ENCODE assay signal across 13 cellular contexts in the genomic region with DNA sequence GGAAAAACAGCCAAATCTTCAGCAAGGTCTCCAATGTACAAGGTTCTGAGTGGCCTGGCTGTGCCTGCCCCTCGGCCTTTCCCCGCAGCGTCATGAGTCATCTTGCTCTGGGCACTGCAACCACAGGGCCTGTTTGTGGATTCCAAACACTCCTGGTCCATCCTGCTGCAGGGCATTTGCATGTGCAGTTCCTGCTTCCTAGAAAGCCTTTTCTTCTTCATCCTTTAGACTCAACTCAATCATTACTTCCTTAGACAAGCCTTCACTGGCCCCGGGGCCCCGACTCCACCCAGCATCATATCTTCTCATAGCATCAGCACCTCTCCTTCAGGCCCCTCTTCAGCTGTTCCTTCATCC.
DNase-seq lines count a peak whose midpoint lies in the region; ATAC-seq, FAIRE-seq and TF ChIP-seq lines count a peak whose summit lies in the region.
"Had no signal": no experiment of that assay in that cellular context is flagged by ENCODE, and none has a peak within 500 bp of the region (broad histone marks: within the 10 kb centered on the region; RNA-seq: fewer than 3 reads in every experiment).

No MANE protein-coding gene starts in this region.

- no peaks in the 10 kb centered on the region for H3K36me3 Mint-ChIP-seq in CD4-positive, alpha-beta memory T cell

- H3K4me1 Mint-ChIP-seq in CD4-positive, alpha-beta memory T cell: peaks cover 21 to 54% (median 32%) of the 10 kb centered on the region in 4 donors

- no peaks in the 10 kb centered on the region for H3K36me3 ChIP-seq in CD4-positive, alpha-beta memory T cell (ENCODE audit: insufficient read depth, low read length)
- H3K36me3 ChIP-seq in kidney (ENCODE audit: control insufficient read depth in 1 of 2, insufficient read depth in 2 of 2, low read length in 2 of 2) (no peaks in the 10 kb centered on the region), spleen (no peaks in the 10 kb centered on the region)

- intact Hi-C loops in CD4-positive, alpha-beta memory T cell (cut with micrococcal nuclease): no loop called here
- intact Hi-C loops in kidney (cut with DNase I) (no loop called here), spleen (cut with DNase I; ENCODE audit: low total_unique reads) (no loop called here)

- H3K9me3 Mint-ChIP-seq in CD4-positive, alpha-beta memory T cell: no peaks in the 10 kb centered on the region

- CTCF ChIA-PET in CD4-positive, alpha-beta memory T cell (lab: Charles Lee; ENCODE audit: partially characterized antibody): interaction anchor here (1.0 to 2.6 kb wide), 3 partner anchors 7 to 46 kb away, joined by 3 to 9 read pairs (median 7); no protein-coding TSS in a partner anchor

- peak; percentile 37 for ATAC-seq in HG02798 (IDR thresholded peaks at IDR 0.05; ENCODE audit: poor library complexity, unreplicated experiment)

- H3K4me3 ChIP-seq in CD4-positive, alpha-beta memory T cell (ENCODE audit: low read length in 2 of 2): no peak overlapping the region
- H3K4me3 ChIP-seq in astrocyte of the cerebellum (ENCODE audit: low read depth, low read length): no peak overlapping the region
- H3K4me3 ChIP-seq in kidney (ENCODE audit: low read length in 2 of 2): no peak overlapping the region
- no peak overlapping the region for H3K4me3 ChIP-seq in spleen

- no peak for DNase-seq in CD4-positive, alpha-beta memory T cell
- DNase-seq in astrocyte of the cerebellum (ENCODE audit: low read depth) (peak; percentile 50), kidney (peak; percentile 73), NCI-H345 (lab: John Stamatoyannopoulos, UW) (no peak), spleen (no peak), mesenteric fat pad (ENCODE audit: low spot score) (no peak)
- DNase-seq in activated CD4-positive, alpha-beta T cell treated with anti-CD3 and anti-CD28 coated beads for 4 hours: no peak
- DNase-seq: effector memory CD4-positive, alpha-beta T cell; NCI-H2171 had no signal

- TF ChIP-seq CTCF in astrocyte of the cerebellum (IDR thresholded peaks at IDR 0.05; ENCODE audit: low read depth, low read length, missing control alignments) (no peak), kidney (IDR thresholded peaks at IDR 0.05; ENCODE audit: borderline replicate concordance, extremely low read depth, insufficient read depth) (no peak), spleen (IDR thresholded peaks at IDR 0.05 in 8 of 11, conservative IDR thresholded peaks at IDR 0.05 in 3 of 11) (no peak)

- FAIRE-seq in kidney (lab: Jason Lieb, UNC): no peak
- FAIRE-seq: D721Med had no signal

- H3K9me3 ChIP-seq in CD4-positive, alpha-beta memory T cell (ENCODE audit: control insufficient read depth in 1 of 2, low read length in 2 of 2): no peaks in the 10 kb centered on the region
- H3K9me3 ChIP-seq in kidney (ENCODE audit: control insufficient read depth in 1 of 2, low read length in 2 of 2) (no peaks in the 10 kb centered on the region), spleen (no peaks in the 10 kb centered on the region)

- no peak overlapping the region for H3K27ac ChIP-seq in CD4-positive, alpha-beta memory T cell (ENCODE audit: low read depth, low read length)
- H3K27ac ChIP-seq in kidney (ENCODE audit: low read depth in 2 of 2, low read length in 2 of 2) (no peak overlapping the region), spleen (peak overlapping the region in 3 of 8 donors; percentile 57 to 78 (median 71))
- H3K27ac ChIP-seq: HL-60 had no signal

- H3K27ac Mint-ChIP-seq in CD4-positive, alpha-beta memory T cell: peak overlapping the region in 2 of 7 donors; percentile 65 to 86
- H3K27ac Mint-ChIP-seq: activated T-cell treated with anti-CD3 and anti-CD28 coated beads, Interleukin-2, amount 50 U/mL, for 72 hours had no signal

- no peak overlapping the region for H3K9ac ChIP-seq in kidney (ENCODE audit: low read length in 2 of 2)

- no peaks in the 10 kb centered on the region for H3K27me3 ChIP-seq in CD4-positive, alpha-beta memory T cell (ENCODE audit: insufficient read depth, low read length)
- no peaks in the 10 kb centered on the region for H3K27me3 ChIP-seq in spleen (replicated peaks in 1 of 7)

- 84 to 95% (median 91%) methylated on average over 5 of the region's 5 CpGs for whole genome bisulfite sequencing in spleen, 5 donors

- peaks cover 22% of the 10 kb centered on the region for H3K4me1 ChIP-seq in CD4-positive, alpha-beta memory T cell (ENCODE audit: insufficient read depth, low read length)
- no peaks in the 10 kb centered on the region for H3K4me1 ChIP-seq in kidney (ENCODE audit: control insufficient read depth in 1 of 2, insufficient read depth in 1 of 2, low read depth in 1 of 2, low read length in 2 of 2)
- peaks cover 4 to 21% (median 10%) of the 10 kb centered on the region in 6 donors for H3K4me1 ChIP-seq in spleen

- POLR2A ChIA-PET in CD4-positive, alpha-beta memory T cell (lab: Charles Lee; ENCODE audit: partially characterized antibody): interaction anchor here (1.2 kb wide), 1 partner anchor 8 kb away, joined by 5 read pairs; no protein-coding TSS in a partner anchor

- in situ Hi-C loops in astrocyte of the cerebellum (cut with HindIII; ENCODE audit: low sequenced_read_pairs): no loop called here

- H3K27me3 Mint-ChIP-seq in CD4-positive, alpha-beta memory T cell: no peaks in the 10 kb centered on the region

- H3K4me3 Mint-ChIP-seq in CD4-positive, alpha-beta memory T cell: peak overlapping the region in 6 of 8 donors; percentile 14 to 54 (median 46)

- no peak for TF ChIP-seq POLR2A in spleen (IDR thresholded peaks at IDR 0.05)

Comparison
In these comparisons a context has a peak if more than half of its experiments do, and no peak if none do; other contexts are left out.
1. DNase-seq: peak in astrocyte of the cerebellum (single experiment) and kidney (single experiment); none in CD4-positive, alpha-beta memory T cell (0 of 5), NCI-H345 (single experiment), spleen (single experiment), mesenteric fat pad (single experiment) and activated CD4-positive, alpha-beta T cell treated with anti-CD3 and anti-CD28 coated beads for 4 hours (0 of 2).